ENCODE assay signal across 1 cellular context in genomic region chrX:130771648-130772312, GRCh38.
TF ChIP-seq lines count a peak whose summit lies in the region.

No MANE protein-coding gene starts in this region.

TF ChIP-seq in HCT116, 20 proteins besides CTCF, POLR2A, EP300 and RAD21 (continued from another document):
- TF ChIP-seq, protein P1, sequence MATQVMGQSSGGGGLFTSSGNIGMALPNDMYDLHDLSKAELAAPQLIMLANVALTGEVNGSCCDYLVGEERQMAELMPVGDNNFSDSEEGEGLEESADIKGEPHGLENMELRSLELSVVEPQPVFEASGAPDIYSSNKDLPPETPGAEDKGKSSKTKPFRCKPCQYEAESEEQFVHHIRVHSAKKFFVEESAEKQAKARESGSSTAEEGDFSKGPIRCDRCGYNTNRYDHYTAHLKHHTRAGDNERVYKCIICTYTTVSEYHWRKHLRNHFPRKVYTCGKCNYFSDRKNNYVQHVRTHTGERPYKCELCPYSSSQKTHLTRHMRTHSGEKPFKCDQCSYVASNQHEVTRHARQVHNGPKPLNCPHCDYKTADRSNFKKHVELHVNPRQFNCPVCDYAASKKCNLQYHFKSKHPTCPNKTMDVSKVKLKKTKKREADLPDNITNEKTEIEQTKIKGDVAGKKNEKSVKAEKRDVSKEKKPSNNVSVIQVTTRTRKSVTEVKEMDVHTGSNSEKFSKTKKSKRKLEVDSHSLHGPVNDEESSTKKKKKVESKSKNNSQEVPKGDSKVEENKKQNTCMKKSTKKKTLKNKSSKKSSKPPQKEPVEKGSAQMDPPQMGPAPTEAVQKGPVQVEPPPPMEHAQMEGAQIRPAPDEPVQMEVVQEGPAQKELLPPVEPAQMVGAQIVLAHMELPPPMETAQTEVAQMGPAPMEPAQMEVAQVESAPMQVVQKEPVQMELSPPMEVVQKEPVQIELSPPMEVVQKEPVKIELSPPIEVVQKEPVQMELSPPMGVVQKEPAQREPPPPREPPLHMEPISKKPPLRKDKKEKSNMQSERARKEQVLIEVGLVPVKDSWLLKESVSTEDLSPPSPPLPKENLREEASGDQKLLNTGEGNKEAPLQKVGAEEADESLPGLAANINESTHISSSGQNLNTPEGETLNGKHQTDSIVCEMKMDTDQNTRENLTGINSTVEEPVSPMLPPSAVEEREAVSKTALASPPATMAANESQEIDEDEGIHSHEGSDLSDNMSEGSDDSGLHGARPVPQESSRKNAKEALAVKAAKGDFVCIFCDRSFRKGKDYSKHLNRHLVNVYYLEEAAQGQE (IDR thresholded peaks at IDR 0.05; ENCODE audit: low read depth) = no peak
- TF ChIP-seq ZBTB33 (IDR thresholded peaks at IDR 0.05; ENCODE audit: extremely low read depth, insufficient replicate concordance, low read length) = no peak
- TF ChIP-seq TCF7L2 (IDR thresholded peaks at IDR 0.05; ENCODE audit: borderline replicate concordance, extremely low read depth, insufficient read depth, insufficient read length) = no peak
- no peak for TF ChIP-seq SIN3A (IDR thresholded peaks at IDR 0.05; ENCODE audit: low read depth)
